Comparison of ENCODE assay signal across 2 cellular contexts in genomic region chr22:19800761-19801244, GRCh38.
TF ChIP-seq lines count a peak whose summit lies in the region.

No MANE protein-coding gene starts in this region.

TF ChIP-seq in IMR-90, 13 proteins besides CTCF, POLR2A, EP300 and RAD21:
- TF ChIP-seq CHD1 (IDR thresholded peaks at IDR 0.05; ENCODE audit: low read depth, low read length) = no peak
- TF ChIP-seq MAZ (IDR thresholded peaks at IDR 0.05; ENCODE audit: borderline replicate concordance, low read depth, low read length) = no peak
- no peak for TF ChIP-seq SMC3 (IDR thresholded peaks at IDR 0.05; ENCODE audit: low read depth, low read length)
- TF ChIP-seq NFE2L2 (IDR thresholded peaks at IDR 0.05; ENCODE audit: low read depth, low read length) = no peak
- TF ChIP-seq RCOR1 (IDR thresholded peaks at IDR 0.05; ENCODE audit: insufficient replicate concordance, low read length) = no peak
- no peak for TF ChIP-seq BHLHE40 (IDR thresholded peaks at IDR 0.05; ENCODE audit: low read depth, low read length)
- TF ChIP-seq ELK1 (IDR thresholded peaks at IDR 0.05; ENCODE audit: borderline replicate concordance, low read depth, low read length) = no peak
- TF ChIP-seq FOS (IDR thresholded peaks at IDR 0.05; ENCODE audit: low read depth, low read length) = no peak
- no peak for TF ChIP-seq MXI1 (IDR thresholded peaks at IDR 0.05; ENCODE audit: borderline replicate concordance, low read depth, low read length)
- TF ChIP-seq RFX5 (IDR thresholded peaks at IDR 0.05; ENCODE audit: low read depth, low read length) = no peak
- TF ChIP-seq MAFK (IDR thresholded peaks at IDR 0.05; ENCODE audit: low read depth, low read length) = no peak
- TF ChIP-seq CEBPB (IDR thresholded peaks at IDR 0.05; ENCODE audit: low read depth, low read length) = no peak
- TF ChIP-seq USF2 (IDR thresholded peaks at IDR 0.05; ENCODE audit: low read depth, low read length) = no peak

TF ChIP-seq in K562, 482 proteins besides CTCF, POLR2A, EP300 and RAD21:
- TF ChIP-seq NONO (IDR thresholded peaks at IDR 0.05; ENCODE audit: low read depth in 2 of 2, low read length in 1 of 2) = peak in 1 of 2 experiments; percentile 44; a peak in 1 of 4 replicates
- no peak for TF ChIP-seq PHTF2 (CRISPR knock-in tag; IDR thresholded peaks at IDR 0.05)
- peak; percentile 62 for TF ChIP-seq SMC3 (conservative IDR thresholded peaks at IDR 0.05; ENCODE audit: insufficient read depth, low read depth, low read length)
- TF ChIP-seq ADNP (tag; IDR thresholded peaks at IDR 0.05) = no peak
- TF ChIP-seq JUND (IDR thresholded peaks at IDR 0.05; ENCODE audit: borderline replicate concordance, low read depth, low read length) = 0 out of 2 replicates have a peak, but pooled peaks have one; percentile 25
- no peak; the same call in 2 of the 3 replicates for TF ChIP-seq JUND (tag; IDR thresholded peaks at IDR 0.05; ENCODE audit: borderline replicate concordance, low read depth, low read length)
- no peak for TF ChIP-seq SIN3B (IDR thresholded peaks at IDR 0.05; ENCODE audit: low read depth)
- peak; percentile 50 for TF ChIP-seq CTCFL (IDR thresholded peaks at IDR 0.05; ENCODE audit: borderline replicate concordance, insufficient read depth, low read depth, low read length, poor library complexity, severe bottlenecking)
- TF ChIP-seq MTA3 (IDR thresholded peaks at IDR 0.05; ENCODE audit: borderline replicate concordance) = 0 out of 2 replicates have a peak, but pooled peaks have one; percentile 16
- 0 out of 2 replicates have a peak, but pooled peaks have one; percentile 17 for TF ChIP-seq ARID3B (CRISPR knock-in tag; IDR thresholded peaks at IDR 0.05; ENCODE audit: borderline replicate concordance)
- TF ChIP-seq ID3 (CRISPR knock-in tag; IDR thresholded peaks at IDR 0.05) = no peak
- peak; percentile 69; the same call in 1 of the 2 replicates for TF ChIP-seq ID3 (tag; IDR thresholded peaks at IDR 0.05)
- TF ChIP-seq KLF13 (tag; IDR thresholded peaks at IDR 0.05; ENCODE audit: borderline replicate concordance, low read depth) = no peak
- TF ChIP-seq HMGN3 (IDR thresholded peaks at IDR 0.05; ENCODE audit: borderline replicate concordance, extremely low read depth, insufficient read length, low read depth, low read length) = peak; percentile 61
- TF ChIP-seq DNMT1 (IDR thresholded peaks at IDR 0.05) = no peak
- 0 out of 2 replicates have a peak, but pooled peaks have one; percentile 20 for TF ChIP-seq HNRNPL (IDR thresholded peaks at IDR 0.05; ENCODE audit: low read depth, low read length)
- peak; percentile 38 for TF ChIP-seq WHSC1 (IDR thresholded peaks at IDR 0.05; ENCODE audit: low read length)
- 0 out of 2 replicates have a peak, but pooled peaks have one; percentile 15 for TF ChIP-seq RB1 (IDR thresholded peaks at IDR 0.05; ENCODE audit: low read depth)
- TF ChIP-seq ELK3 (CRISPR knock-in tag; IDR thresholded peaks at IDR 0.05) = no peak
